Comparison of ENCODE assay signal across 8 cellular contexts in the genomic region with DNA sequence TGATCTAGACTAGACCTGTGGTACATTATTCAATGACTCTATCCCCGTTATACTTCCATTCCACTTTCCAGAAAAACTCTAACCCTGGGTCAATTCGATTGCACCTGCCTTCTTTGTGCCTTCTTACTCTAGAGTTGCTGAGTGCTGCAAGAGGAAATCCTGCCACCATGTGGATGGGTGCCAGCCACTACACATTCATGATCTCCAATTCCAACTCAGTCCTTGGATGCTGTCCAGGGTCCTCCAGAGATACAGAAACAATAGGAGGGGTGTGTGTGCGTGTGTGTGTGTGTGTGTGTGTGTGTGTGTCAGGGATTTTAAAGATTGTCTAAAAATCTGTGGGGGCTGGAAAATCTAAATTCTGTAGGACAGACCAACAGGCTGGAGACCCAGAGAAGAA. TPM values are rescaled to one million over a fixed set of nuclear protein-coding genes. Genes with fewer than 3 reads are reported as not detected.
DNase-seq lines count a peak whose midpoint lies in the region; ATAC-seq, FAIRE-seq and TF ChIP-seq lines count a peak whose summit lies in the region.

No MANE protein-coding gene starts in this region.

- H2AK5ac ChIP-seq in IMR-90 (ENCODE audit: low read depth, low read length) = no peak overlapping the region

- H2BK120ac ChIP-seq in IMR-90 (ENCODE audit: low read depth, low read length) = no peak overlapping the region

- H4K91ac ChIP-seq in IMR-90 (ENCODE audit: insufficient read depth, low read depth, low read length) = no peak overlapping the region

- TF ChIP-seq RAD21 in IMR-90 (IDR thresholded peaks at IDR 0.05; ENCODE audit: low read length) = peak; percentile 24; the same call in 1 of the 2 replicates

- H2BK20ac ChIP-seq in IMR-90 (ENCODE audit: low read depth, low read length) = no peak overlapping the region

- H2BK15ac ChIP-seq in IMR-90 (ENCODE audit: low read depth, low read length) = no peak overlapping the region

- H2BK5ac ChIP-seq in IMR-90 (ENCODE audit: low read depth, low read length, poor library complexity, severe bottlenecking) = no peak overlapping the region

- no peaks in the 10 kb centered on the region for H3K27me3 ChIP-seq in DOHH2 (ENCODE audit: control insufficient read depth, low read length)
- no peaks in the 10 kb centered on the region; the same call in 1 of the 2 replicates for H3K27me3 ChIP-seq in IMR-90 (ENCODE audit: control insufficient read depth, insufficient read depth, low read length)
- H3K27me3 ChIP-seq in adipocyte (replicated peaks; ENCODE audit: control insufficient read depth, insufficient read depth, low read length) = peaks cover 42% of the 10 kb centered on the region
- no peaks in the 10 kb centered on the region for H3K27me3 ChIP-seq in right cardiac atrium (ENCODE audit: control insufficient read depth, insufficient read depth)
- H3K27me3 ChIP-seq in ascending aorta = no peaks in the 10 kb centered on the region

- no peak overlapping the region for H3K56ac ChIP-seq in IMR-90 (ENCODE audit: extremely low read depth, insufficient read depth, low read length)

- no peaks in the 10 kb centered on the region for H3K79me2 ChIP-seq in DOHH2 (ENCODE audit: control insufficient read depth, low read length)

- no peak for FAIRE-seq in RCC 7860 (lab: Jason Lieb, UNC)

- intact Hi-C loops in IMR-90 (cut with micrococcal nuclease) (no loop called here), right cardiac atrium (cut with DNase I) (no loop called here), ascending aorta (cut with DNase I) (no loop called here)

- POLR2A ChIA-PET in IMR-90 (lab: Charles Lee; ENCODE audit: unreplicated experiment) = no interaction called here

- no peak overlapping the region for H3K18ac ChIP-seq in IMR-90 (ENCODE audit: low read depth, low read length)

- H3K27ac ChIP-seq in DOHH2 (ENCODE audit: low read depth, low read length) = no peak overlapping the region
- H3K27ac ChIP-seq in IMR-90 (ENCODE audit: insufficient read depth, low read length) = no peak overlapping the region
- H3K27ac ChIP-seq in right cardiac atrium (ENCODE audit: low read length) = no peak overlapping the region
- H3K27ac ChIP-seq in ascending aorta = no peak overlapping the region

- H3F3A ChIP-seq in DOHH2 (ENCODE audit: control insufficient read depth, insufficient read depth) = no peaks in the 10 kb centered on the region

- no peaks in the 10 kb centered on the region for H3K4me1 ChIP-seq in DOHH2 (ENCODE audit: control insufficient read depth, low read length)
- H3K4me1 ChIP-seq in IMR-90 (ENCODE audit: control insufficient read depth, insufficient read depth, low read length) = no peaks in the 10 kb centered on the region
- no peaks in the 10 kb centered on the region for H3K4me1 ChIP-seq in adipocyte (ENCODE audit: control insufficient read depth, insufficient read depth, low read length)
- no peaks in the 10 kb centered on the region for H3K4me1 ChIP-seq in right cardiac atrium (ENCODE audit: control insufficient read depth, insufficient read depth, low read length)
- H3K4me1 ChIP-seq in ascending aorta = no peaks in the 10 kb centered on the region

- DNase-seq in IMR-90 (peak; percentile 49), RCC 7860 (ENCODE audit: low spot score) (peak; percentile 3), adipocyte (ENCODE audit: low read depth) (peak; percentile 48), right cardiac atrium (peak; percentile 64 to 82 (median 77)), smooth muscle cell of the brain vasculature (ENCODE audit: low read depth, low spot score) (peak; percentile 28), ascending aorta (ENCODE audit: low spot score in 2 of 2) (no peak)

- H3K4me2 ChIP-seq in DOHH2 (ENCODE audit: low read length) (no peak overlapping the region), IMR-90 (ENCODE audit: low read depth, low read length) (no peak overlapping the region)

- no peak overlapping the region for H2AFZ ChIP-seq in IMR-90 (replicated peaks; ENCODE audit: low read length, poor library complexity)

- BruUV-seq in IMR-90 (replicated peaks; lab: Mats Ljungman, UMichigan) = no TSS peak

- H3K23ac ChIP-seq in IMR-90 (ENCODE audit: low read depth, low read length) = no peak overlapping the region

- H2AK9ac ChIP-seq in IMR-90 (replicated peaks; ENCODE audit: low read depth, low read length, poor library complexity) = no peak overlapping the region

- H3K4me3 ChIP-seq in DOHH2 (ENCODE audit: low read length) (no peak overlapping the region), IMR-90 (ENCODE audit: insufficient read depth, low read depth, low read length) (no peak overlapping the region), adipocyte (ENCODE audit: low read length) (no peak overlapping the region), right cardiac atrium (ENCODE audit: low read length) (no peak overlapping the region), ascending aorta (no peak overlapping the region)

- peak; percentile 51 for TF ChIP-seq CTCF in DOHH2 (IDR thresholded peaks at IDR 0.05; ENCODE audit: low read depth, low read length, poor library complexity, severe bottlenecking)
- peak; percentile 26 for TF ChIP-seq CTCF in IMR-90 (conservative IDR thresholded peaks at IDR 0.05; ENCODE audit: low read depth, low read length)
- no peak for TF ChIP-seq CTCF in ascending aorta (IDR thresholded peaks at IDR 0.05)

- no peaks in the 10 kb centered on the region for H3K9me2 ChIP-seq in DOHH2 (replicated peaks; ENCODE audit: control insufficient read depth, low read length)

- TF ChIP-seq POLR2A in IMR-90 (IDR thresholded peaks at IDR 0.05; ENCODE audit: low read depth, low read length) = no peak

- dilution Hi-C loops in IMR-90 (cut with HindIII; ENCODE audit: low sequenced_read_pairs, unreplicated experiment) = no loop called here

- H3K9ac ChIP-seq in IMR-90 (ENCODE audit: low read depth, low read length) (no peak overlapping the region), adipocyte (ENCODE audit: low read length) (no peak overlapping the region)

- H3K14ac ChIP-seq in IMR-90 (replicated peaks; ENCODE audit: low read depth, low read length) = no peak overlapping the region

- H4K20me1 ChIP-seq in DOHH2 (ENCODE audit: control insufficient read depth, insufficient read depth, low read depth, low read length) = no peaks in the 10 kb centered on the region
- no peaks in the 10 kb centered on the region for H4K20me1 ChIP-seq in IMR-90 (ENCODE audit: insufficient read depth, low read length)

- H3K36me3 ChIP-seq in DOHH2 (ENCODE audit: control insufficient read depth, low read length) (no peaks in the 10 kb centered on the region), IMR-90 (ENCODE audit: control insufficient read depth, insufficient read depth, low read length) (no peaks in the 10 kb centered on the region), adipocyte (ENCODE audit: control insufficient read depth, insufficient read depth, low read length, severe bottlenecking) (no peaks in the 10 kb centered on the region), ascending aorta (no peaks in the 10 kb centered on the region)

- H3K9me3 ChIP-seq in DOHH2 (ENCODE audit: control insufficient read depth, insufficient read depth, low read length) (no peaks in the 10 kb centered on the region), IMR-90 (ENCODE audit: control insufficient read depth, insufficient read depth, low read length) (no peaks in the 10 kb centered on the region), adipocyte (ENCODE audit: control insufficient read depth, low read length) (no peaks in the 10 kb centered on the region), right cardiac atrium (ENCODE audit: control insufficient read depth, low read length) (no peaks in the 10 kb centered on the region), ascending aorta (no peaks in the 10 kb centered on the region)

- no peak overlapping the region for H4K5ac ChIP-seq in IMR-90 (ENCODE audit: low read depth, low read length)

- no peaks in the 10 kb centered on the region for H3K9me1 ChIP-seq in IMR-90 (ENCODE audit: insufficient read depth, low read length)

- no peak overlapping the region for H4K8ac ChIP-seq in IMR-90 (ENCODE audit: low read depth in 2 of 2, low read length in 2 of 2)

- ATAC-seq in IMR-90 (ENCODE audit: low read depth) (no peak), right cardiac atrium (peak; percentile 71 to 82), GM21619 (IDR thresholded peaks at IDR 0.05; ENCODE audit: unreplicated experiment) (no peak)

- in situ Hi-C loops in IMR-90 (cut with MboI; ENCODE audit: low sequenced_read_pairs) = no loop called here

- H3K79me1 ChIP-seq in IMR-90 (ENCODE audit: low read depth in 1 of 2, low read length in 2 of 2) = no peaks in the 10 kb centered on the region

- WGBS in IMR-90 (ENCODE audit: extremely low coverage in 2 of 2, insufficient read length in 1 of 2), 2 experiments = 0% methylated on average over 1 of the region's 3 CpGs; no CpG with 5 or more reads in 1 of the 2 experiments
- 5% methylated on average over 3 of the region's 3 CpGs for whole genome bisulfite sequencing in right cardiac atrium

- CTCF ChIA-PET in IMR-90 (lab: Yijun Ruan, JAX) = no interaction called here

- no peak overlapping the region for H3K4ac ChIP-seq in IMR-90 (ENCODE audit: low read depth, low read length)

TF ChIP-seq in IMR-90, 13 proteins besides CTCF, POLR2A, EP300 and RAD21 (continues in another document):
- TF ChIP-seq CEBPB (IDR thresholded peaks at IDR 0.05; ENCODE audit: low read depth, low read length) (no peak), RCOR1 (IDR thresholded peaks at IDR 0.05; ENCODE audit: insufficient replicate concordance, low read length) (no peak), MXI1 (IDR thresholded peaks at IDR 0.05; ENCODE audit: borderline replicate concordance, low read depth, low read length) (no peak), RFX5 (IDR thresholded peaks at IDR 0.05; ENCODE audit: low read depth, low read length) (no peak)
- TF ChIP-seq, protein P1, sequence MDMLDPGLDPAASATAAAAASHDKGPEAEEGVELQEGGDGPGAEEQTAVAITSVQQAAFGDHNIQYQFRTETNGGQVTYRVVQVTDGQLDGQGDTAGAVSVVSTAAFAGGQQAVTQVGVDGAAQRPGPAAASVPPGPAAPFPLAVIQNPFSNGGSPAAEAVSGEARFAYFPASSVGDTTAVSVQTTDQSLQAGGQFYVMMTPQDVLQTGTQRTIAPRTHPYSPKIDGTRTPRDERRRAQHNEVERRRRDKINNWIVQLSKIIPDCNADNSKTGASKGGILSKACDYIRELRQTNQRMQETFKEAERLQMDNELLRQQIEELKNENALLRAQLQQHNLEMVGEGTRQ (IDR thresholded peaks at IDR 0.05; ENCODE audit: low read depth, low read length) = no peak

RNA-seq across cellular contexts. Expression of a gene that starts 42.9 kb away (rescaled TPM):
- 2.7 and 3.9 TPM in 2 replicates for total RNA-seq in IMR-90 (2012; rRNA removed)
- polyA plus RNA-seq in IMR-90 (2012; rRNA removed) = 4.6 and 5.1 TPM in 2 replicates
- 0.55 TPM in 2 replicates for polyA plus RNA-seq in IMR-90 (2012; cell fraction: cytosol; rRNA removed)
- polyA plus RNA-seq in IMR-90 (2012; cell fraction: nucleus; rRNA removed; ENCODE audit: low replicate concordance) = 7.2 and 48.9 TPM in 2 replicates
- total RNA-seq in right cardiac atrium = 10 to 100 TPM in 2 of 4 donors, 1 to 10 TPM in 2; 9.3 to 11.4 (median 10.6) TPM
- polyA plus RNA-seq in right cardiac atrium = 6.8 TPM
- total RNA-seq in ascending aorta = 11.9 TPM

RNA-seq across cellular contexts. Expression of a gene that starts 55.8 kb away (rescaled TPM):
- total RNA-seq in IMR-90 (2012; rRNA removed) (under 0.01 TPM in 2 replicates), right cardiac atrium (1 to 10 TPM; 3.8 to 6.3 (median 5.3) TPM), ascending aorta (0.85 TPM)
- polyA plus RNA-seq in IMR-90 (2012; rRNA removed) (0.09 and 0.10 TPM in 2 replicates), right cardiac atrium (5.1 TPM)
- polyA plus RNA-seq in IMR-90 (2012; cell fraction: cytosol; rRNA removed) = 0.08 and 0.11 TPM in 2 replicates
- polyA plus RNA-seq in IMR-90 (2012; cell fraction: nucleus; rRNA removed; ENCODE audit: low replicate concordance) = 0.22 and 0.32 TPM in 2 replicates

Comparison
In these comparisons a context has a peak if more than half of its experiments do, and no peak if none do; other contexts are left out.
1. CTCF ChIP-seq: peak in DOHH2 (single experiment) and IMR-90 (single experiment); none in ascending aorta (0 of 3).
2. ATAC-seq: peak in right cardiac atrium (2 of 2); none in IMR-90 (single experiment) and GM21619 (single experiment).
3. DNase-seq: peak in IMR-90 (single experiment), RCC 7860 (single experiment), adipocyte (single experiment), right cardiac atrium (3 of 3) and smooth muscle cell of the brain vasculature (single experiment); none in ascending aorta (0 of 2).